Comparison of ENCODE assay signal across 8 cellular contexts in genomic region chr10:101014230-101014884, GRCh38. TPM values are rescaled to one million over a fixed set of nuclear protein-coding genes. Genes with fewer than 3 reads are reported as not detected.
DNase-seq lines count a peak whose midpoint lies in the region; ATAC-seq, FAIRE-seq and TF ChIP-seq lines count a peak whose summit lies in the region.

No MANE protein-coding gene starts in this region.

- H3K9me3 Mint-ChIP-seq in astrocyte (ENCODE audit: unreplicated experiment): no peaks in the 10 kb centered on the region

- H3K4me1 ChIP-seq in astrocyte (ENCODE audit: insufficient read depth, low read length): peaks cover 43% of the 10 kb centered on the region

- peak; percentile 91 for TF ChIP-seq CTCF in astrocyte (IDR thresholded peaks at IDR 0.05; ENCODE audit: insufficient read depth, low read depth, low read length)

- no peak for ATAC-seq in HG03469 (IDR thresholded peaks at IDR 0.05; ENCODE audit: unreplicated experiment)
- ATAC-seq in HG03521 (IDR thresholded peaks at IDR 0.05; ENCODE audit: unreplicated experiment): no peak

- H3K27me3 Mint-ChIP-seq in astrocyte (ENCODE audit: low read depth, unreplicated experiment): peaks cover 14% of the 10 kb centered on the region

- no peak overlapping the region for H3K9ac ChIP-seq in astrocyte (ENCODE audit: low read length)

- peaks cover 2% of the 10 kb centered on the region for H4K20me1 ChIP-seq in astrocyte (ENCODE audit: insufficient read depth, low read length)

- DNase-seq in ELR (ENCODE audit: low read depth) (peak; percentile 81), KG1 (lab: John Stamatoyannopoulos, UW) (peak; percentile 23), T-helper 2 cell (peak; percentile 54 to 66 (median 58)), astrocyte (ENCODE audit: low read depth) (no peak), hypothalamus (lab: John Stamatoyannopoulos, UW) (peak in 50 of 51 donors; percentile 13 to 90 (median 64))
- peak; percentile 40 to 85 for DNase-seq in stimulated activated CD4-positive, alpha-beta T cell treated with anti-CD3 and anti-CD28 coated beads, Interleukin-12 subunit alpha, Interleukin-12 subunit beta, amount 100 ng/mL, for 24 hours (ENCODE audit: low read depth in 2 of 2)

- FAIRE-seq in astrocyte (lab: Jason Lieb, UNC): no peak

- H3K4me2 ChIP-seq in astrocyte (ENCODE audit: low read length): no peak overlapping the region

- H2AFZ ChIP-seq in astrocyte (ENCODE audit: low read depth, low read length): no peak overlapping the region

- no peak overlapping the region for H3K27ac ChIP-seq in astrocyte (ENCODE audit: low read depth, low read length)

- H3K9me3 ChIP-seq in astrocyte (ENCODE audit: insufficient read depth, low read depth, low read length): no peaks in the 10 kb centered on the region

- peak overlapping the region; percentile 59 for H3K27ac Mint-ChIP-seq in astrocyte (ENCODE audit: unreplicated experiment)

- H3K36me3 ChIP-seq in astrocyte (ENCODE audit: insufficient read depth, low read length): no peaks in the 10 kb centered on the region

- H3K4me3 ChIP-seq in astrocyte (ENCODE audit: insufficient read depth, low read depth, low read length): no peak overlapping the region

- H3K4me1 Mint-ChIP-seq in astrocyte (ENCODE audit: low read depth, unreplicated experiment): peaks cover 21% of the 10 kb centered on the region

- H3K27me3 ChIP-seq in astrocyte (ENCODE audit: insufficient read depth, low read length): no peaks in the 10 kb centered on the region

- H3K36me3 Mint-ChIP-seq in astrocyte (ENCODE audit: low read depth, unreplicated experiment): peaks cover 2% of the 10 kb centered on the region

- H3K4me3 Mint-ChIP-seq in astrocyte (ENCODE audit: unreplicated experiment): peak overlapping the region; percentile 20

- no peaks in the 10 kb centered on the region for H3K79me2 ChIP-seq in astrocyte (ENCODE audit: insufficient read depth, low read length)

RNA-seq across cellular contexts. Expression of gene LZTS2, which starts 14.7 kb away (rescaled TPM):
- 69.9 and 73.9 TPM in 2 replicates for total RNA-seq in astrocyte

RNA-seq across cellular contexts. Expression of gene PDZD7, which starts 16.6 kb away (rescaled TPM):
- 2.2 and 4.5 TPM in 2 replicates for total RNA-seq in astrocyte

RNA-seq across cellular contexts. Expression of gene SFXN3, which starts 16.7 kb away (rescaled TPM):
- 59.2 and 68.3 TPM in 2 replicates for total RNA-seq in astrocyte

RNA-seq across cellular contexts. Expression of gene TWNK, which starts 27.0 kb away (rescaled TPM):
- total RNA-seq in astrocyte: 12.9 TPM in 2 replicates

RNA-seq across cellular contexts. Expression of gene MRPL43, which starts 27.1 kb away (rescaled TPM):
- 61.3 and 75.1 TPM in 2 replicates for total RNA-seq in astrocyte
